1 cellular context compared by ENCODE assay signal in genomic region chr20:64057628-64058498, GRCh38.
A peak's percentile ranks its signal among the peaks of the same experiment; 100 is the strongest.
TF ChIP-seq lines count a peak whose summit lies in the region.

No MANE protein-coding gene starts in this region.

TF ChIP-seq in HepG2, 621 proteins besides CTCF, POLR2A, EP300 and RAD21 (continued from another document and continues in another):
- TF ChIP-seq ZNF224 (CRISPR knock-in tag; IDR thresholded peaks at IDR 0.05): peak; percentile 28; the same call in 1 of the 2 replicates
- peak; percentile 55; the same call in 1 of the 2 replicates for TF ChIP-seq HNF4A (CRISPR knock-in tag; IDR thresholded peaks at IDR 0.05)
- TF ChIP-seq ZNF772 (CRISPR knock-in tag; IDR thresholded peaks at IDR 0.05): peak; percentile 75; the same call in 1 of the 2 replicates
- TF ChIP-seq TFAP4 (IDR thresholded peaks at IDR 0.05; ENCODE audit: borderline replicate concordance, low read depth): peak; percentile 87
- TF ChIP-seq BRCA1 (CRISPR knock-in tag; IDR thresholded peaks at IDR 0.05): 0 out of 2 replicates have a peak, but pooled peaks have one; percentile 69
- 0 out of 2 replicates have a peak, but pooled peaks have one; percentile 1 for TF ChIP-seq ZNF576 (CRISPR knock-in tag; IDR thresholded peaks at IDR 0.05)
- TF ChIP-seq MBD4 (IDR thresholded peaks at IDR 0.05; ENCODE audit: borderline replicate concordance, low read length): no peak
- peak; percentile 80; the same call in 1 of the 2 replicates for TF ChIP-seq BRD4 (CRISPR knock-in tag; IDR thresholded peaks at IDR 0.05)
- no peak; the same call in 1 of the 2 replicates for TF ChIP-seq ETV6 (CRISPR knock-in tag; conservative IDR thresholded peaks at IDR 0.05)
- TF ChIP-seq ZNF556 (CRISPR knock-in tag; IDR thresholded peaks at IDR 0.05; ENCODE audit: borderline replicate concordance): peak; percentile 72; the same call in 1 of the 2 replicates
- TF ChIP-seq SMAD1 (CRISPR knock-in tag; IDR thresholded peaks at IDR 0.05; ENCODE audit: borderline replicate concordance, low read depth): peak; percentile 95
- TF ChIP-seq YEATS2 (CRISPR knock-in tag; IDR thresholded peaks at IDR 0.05; ENCODE audit: borderline replicate concordance): peak; percentile 26; the same call in 1 of the 2 replicates
- TF ChIP-seq CBX1 (IDR thresholded peaks at IDR 0.05; ENCODE audit: low read depth): peak; percentile 71
- TF ChIP-seq PHF21A (CRISPR knock-in tag; IDR thresholded peaks at IDR 0.05): peak; percentile 65; the same call in 1 of the 2 replicates
- no peak; the same call in 1 of the 2 replicates for TF ChIP-seq CHD4 (IDR thresholded peaks at IDR 0.05; ENCODE audit: borderline replicate concordance, low read length)
- peak; percentile 31; the same call in 1 of the 2 replicates for TF ChIP-seq ARID4A (CRISPR knock-in tag; IDR thresholded peaks at IDR 0.05; ENCODE audit: borderline replicate concordance)
- peak; percentile 30; the same call in 1 of the 2 replicates for TF ChIP-seq ELF3 (CRISPR knock-in tag; IDR thresholded peaks at IDR 0.05)
- TF ChIP-seq ZC3H13 (CRISPR knock-in tag; IDR thresholded peaks at IDR 0.05): peak; percentile 51; the same call in 1 of the 2 replicates
- no peak for TF ChIP-seq SOX13 (IDR thresholded peaks at IDR 0.05)
- peak in 1 of 2 experiments; percentile 51; a peak in 1 of 4 replicates for TF ChIP-seq SOX13 (CRISPR knock-in tag; conservative IDR thresholded peaks at IDR 0.05 in 1 of 2, IDR thresholded peaks at IDR 0.05 in 1 of 2)
- peak; percentile 93; the same call in 1 of the 2 replicates for TF ChIP-seq ZNF513 (CRISPR knock-in tag; conservative IDR thresholded peaks at IDR 0.05)
- 0 out of 2 replicates have a peak, but pooled peaks have one; percentile 24 for TF ChIP-seq DNMT3B (CRISPR knock-in tag; conservative IDR thresholded peaks at IDR 0.05)
- 0 out of 2 replicates have a peak, but pooled peaks have one; percentile 9 for TF ChIP-seq RFX5 (IDR thresholded peaks at IDR 0.05; ENCODE audit: low read depth, low read length)
- no peak for TF ChIP-seq TCF12 (IDR thresholded peaks at IDR 0.05)
- TF ChIP-seq TCF12 (CRISPR knock-in tag; IDR thresholded peaks at IDR 0.05): peak; percentile 69; the same call in 1 of the 2 replicates
- TF ChIP-seq ZNF768 (CRISPR knock-in tag; IDR thresholded peaks at IDR 0.05): 0 out of 2 replicates have a peak, but pooled peaks have one; percentile 43
- 0 out of 2 replicates have a peak, but pooled peaks have one; percentile 31 for TF ChIP-seq NKX3-1 (CRISPR knock-in tag; IDR thresholded peaks at IDR 0.05)
- peak; percentile 36 for TF ChIP-seq TBL1XR1 (IDR thresholded peaks at IDR 0.05; ENCODE audit: borderline replicate concordance, low read length, partially characterized antibody)
- 0 out of 2 replicates have a peak, but pooled peaks have one; percentile 41 for TF ChIP-seq ZNF362 (CRISPR knock-in tag; IDR thresholded peaks at IDR 0.05; ENCODE audit: borderline replicate concordance)
- TF ChIP-seq ZNF382 (CRISPR knock-in tag; IDR thresholded peaks at IDR 0.05; ENCODE audit: borderline replicate concordance): no peak
- no peak for TF ChIP-seq REXO4 (CRISPR knock-in tag; IDR thresholded peaks at IDR 0.05; ENCODE audit: borderline replicate concordance)
- no peak for TF ChIP-seq ZNF639 (CRISPR knock-in tag; conservative IDR thresholded peaks at IDR 0.05)
- peak; percentile 46; the same call in 1 of the 2 replicates for TF ChIP-seq ZNF331 (CRISPR knock-in tag; IDR thresholded peaks at IDR 0.05)
- TF ChIP-seq ZNF17 (CRISPR knock-in tag; IDR thresholded peaks at IDR 0.05): no peak
- no peak for TF ChIP-seq ZNF282 (IDR thresholded peaks at IDR 0.05; ENCODE audit: partially characterized antibody)
- TF ChIP-seq PHF20 (CRISPR knock-in tag; IDR thresholded peaks at IDR 0.05): peak; percentile 55; the same call in 1 of the 2 replicates
- TF ChIP-seq ZNF572 (CRISPR knock-in tag; IDR thresholded peaks at IDR 0.05): peak; percentile 48
- no peak for TF ChIP-seq TMF1 (CRISPR knock-in tag; IDR thresholded peaks at IDR 0.05; ENCODE audit: low read depth)
- peak; percentile 42; the same call in 1 of the 2 replicates for TF ChIP-seq HIC2 (CRISPR knock-in tag; IDR thresholded peaks at IDR 0.05; ENCODE audit: low read depth)
- TF ChIP-seq SMC3 (IDR thresholded peaks at IDR 0.05; ENCODE audit: low read length): peak; percentile 51; the same call in 1 of the 2 replicates
- TF ChIP-seq GABPB1 (CRISPR knock-in tag; IDR thresholded peaks at IDR 0.05): peak; percentile 73
- peak; percentile 89 for TF ChIP-seq MNT (IDR thresholded peaks at IDR 0.05)
- TF ChIP-seq ARID5B (CRISPR knock-in tag; IDR thresholded peaks at IDR 0.05): peak; percentile 46; the same call in 1 of the 2 replicates
- no peak; the same call in 1 of the 2 replicates for TF ChIP-seq HES4 (CRISPR knock-in tag; IDR thresholded peaks at IDR 0.05; ENCODE audit: borderline replicate concordance)
- peak; percentile 89; the same call in 1 of the 2 replicates for TF ChIP-seq SSRP1 (CRISPR knock-in tag; IDR thresholded peaks at IDR 0.05)
